ENCODE assay signal across 14 cellular contexts in genomic region chr18:3616744-3617143, GRCh38.
A peak's percentile ranks its signal among the peaks of the same experiment; 100 is the strongest.
DNase-seq lines count a peak whose midpoint lies in the region; ATAC-seq and TF ChIP-seq lines count a peak whose summit lies in the region.
"Had no signal": no experiment of that assay in that cellular context is flagged by ENCODE, and none has a peak within 500 bp of the region (broad histone marks: within the 10 kb centered on the region; RNA-seq: fewer than 3 reads in every experiment).

No MANE protein-coding gene starts in this region.

- H3K4ac ChIP-seq in H9 (ENCODE audit: low read depth, low read length): no peak overlapping the region
- H3K4ac ChIP-seq in trophoblast cell (ENCODE audit: low read depth, low read length): no peak overlapping the region

- H3K9ac ChIP-seq in H9 (ENCODE audit: extremely low read depth, insufficient read length, low read length): no peak overlapping the region
- H3K9ac ChIP-seq in trophoblast cell (ENCODE audit: low read length): no peak overlapping the region
- H3K9ac ChIP-seq: BLaER1 had no signal

- peak overlapping the region; percentile 23 for H2BK12ac ChIP-seq in H9 (ENCODE audit: insufficient read length, low read depth, low read length)
- no peak overlapping the region for H2BK12ac ChIP-seq in trophoblast cell (ENCODE audit: low read length)

- no peaks in the 10 kb centered on the region for H3K23me2 ChIP-seq in H9 (ENCODE audit: insufficient read length, low read depth, low read length, poor library complexity, severe bottlenecking)

- no peak overlapping the region for H2BK15ac ChIP-seq in H9 (ENCODE audit: low read depth, low read length)

- H3K4me2 ChIP-seq in H9 (ENCODE audit: insufficient read depth, insufficient read length, low read length) (no peak overlapping the region), trophoblast cell (ENCODE audit: low read length) (no peak overlapping the region)
- H3K4me2 ChIP-seq: BLaER1, GM23338 had no signal

- H3K14ac ChIP-seq in H9 (ENCODE audit: insufficient read depth, low read length) (no peak overlapping the region), trophoblast cell (ENCODE audit: low read length) (no peak overlapping the region)

- no peak overlapping the region for H4K12ac ChIP-seq in trophoblast cell (ENCODE audit: low read depth, low read length)

- no peak overlapping the region for H4K91ac ChIP-seq in H9 (ENCODE audit: insufficient read length, low read depth, low read length)
- H4K91ac ChIP-seq in trophoblast cell (ENCODE audit: low read depth, low read length): no peak overlapping the region

- BruUV-seq in Caco-2 (replicated peaks; lab: Mats Ljungman, UMichigan): no TSS peak

- no CpG with 5 or more reads among the region's 3 CpGs for WGBS in H9 (ENCODE audit: extremely low coverage, insufficient read length, low lambda C conversion rate)
- no CpG with 5 or more reads among the region's 3 CpGs for WGBS in trophoblast cell (ENCODE audit: extremely low coverage, insufficient coverage, insufficient read length)

- H3K56ac ChIP-seq in H9 (ENCODE audit: insufficient read length, low read depth, low read length): no peak overlapping the region

- H3K27ac ChIP-seq in H9 (ENCODE audit: insufficient read length, low read depth, low read length): no peak overlapping the region
- peak overlapping the region; percentile 76; the same call in 1 of the 2 replicates for H3K27ac ChIP-seq in RWPE1
- no peak overlapping the region for H3K27ac ChIP-seq in trophoblast cell (ENCODE audit: low read depth, low read length)
- H3K27ac ChIP-seq: BLaER1 had no signal

- H3K4me3 ChIP-seq in Caco-2 (ENCODE audit: low read depth, low read length) (no peak overlapping the region), trophoblast cell (ENCODE audit: low read depth, low read length) (no peak overlapping the region)
- H3K4me3 ChIP-seq: BLaER1, GM23338, HAP-1 had no signal

- H3K23ac ChIP-seq in H9 (ENCODE audit: insufficient read length, low read depth, low read length) (no peak overlapping the region), trophoblast cell (ENCODE audit: low read length) (no peak overlapping the region)

- H2AK5ac ChIP-seq in H9 (ENCODE audit: insufficient read length, low read length) (no peak overlapping the region), trophoblast cell (ENCODE audit: low read length) (no peak overlapping the region)

- H4K8ac ChIP-seq in H9 (replicated peaks; ENCODE audit: insufficient read length, low read depth, low read length): no peak overlapping the region
- H4K8ac ChIP-seq in trophoblast cell (ENCODE audit: low read depth, low read length): no peak overlapping the region

- H3K9me3 Mint-ChIP-seq in Caco-2 (ENCODE audit: unreplicated experiment) (no peaks in the 10 kb centered on the region), H9 (no peaks in the 10 kb centered on the region; a peak in 1 of 5 replicates), HFFc6 (no peaks in the 10 kb centered on the region)
- H3K9me3 Mint-ChIP-seq: CD8-positive, alpha-beta memory T cell; GM23338 had no signal

- CTCF ChIA-PET in Caco-2 (lab: Charles Lee): interaction anchor here (2.5 kb wide), 1 partner anchor 49 kb away, joined by 22 read pairs; no protein-coding TSS in a partner anchor
- CTCF ChIA-PET in RWPE1 (lab: Yijun Ruan, JAX): interaction anchor here (0.6 to 1.3 kb wide), 2 partner anchors 23 to 886 kb away, joined by 3 to 5 read pairs; no protein-coding TSS in a partner anchor

- POLR2A ChIA-PET in Caco-2 (lab: Charles Lee) (interaction anchor here (2.6 kb wide), 1 partner anchor 14 kb away, joined by 55 read pairs; no protein-coding TSS in a partner anchor), RWPE1 (lab: Yijun Ruan, JAX; ENCODE audit: low non-redundant PET) (no interaction called here)

- H3K79me1 ChIP-seq in H9 (ENCODE audit: insufficient read depth, low read depth, low read length, poor library complexity, severe bottlenecking): no peaks in the 10 kb centered on the region
- H3K79me1 ChIP-seq in trophoblast cell (ENCODE audit: low read length): peaks cover 15% of the 10 kb centered on the region

- H3K9me3 ChIP-seq in Caco-2: no peaks in the 10 kb centered on the region
- H3K9me3 ChIP-seq in H9 (ENCODE audit: control insufficient read depth, low read depth, low read length): no peaks in the 10 kb centered on the region
- H3K9me3 ChIP-seq in trophoblast cell (ENCODE audit: insufficient read depth, low read depth, low read length): no peaks in the 10 kb centered on the region
- H3K9me3 ChIP-seq: BLaER1, HAP-1 had no signal

- peaks cover 66% of the 10 kb centered on the region for H3K4me1 ChIP-seq in Caco-2
- H3K4me1 ChIP-seq in H9 (ENCODE audit: insufficient read depth, low read length): peaks cover 5% of the 10 kb centered on the region; the same call in 1 of the 2 replicates
- peaks cover 2 to 4% of the 10 kb centered on the region in 2 experiments for H3K4me1 ChIP-seq in trophoblast cell (ENCODE audit: control insufficient read depth in 1 of 2, insufficient read depth in 2 of 2, low read length in 2 of 2)
- H3K4me1 ChIP-seq: HAP-1 had no signal

- no peak overlapping the region for H3K4me3 Mint-ChIP-seq in Caco-2 (ENCODE audit: unreplicated experiment)
- H3K4me3 Mint-ChIP-seq in H9: no peak overlapping the region
- H3K4me3 Mint-ChIP-seq in HFFc6: no peak overlapping the region
- H3K4me3 Mint-ChIP-seq: CD8-positive, alpha-beta memory T cell; GM23338 had no signal

- H3K4me1 Mint-ChIP-seq in Caco-2 (ENCODE audit: low read depth, unreplicated experiment): peaks cover 29% of the 10 kb centered on the region
- H3K4me1 Mint-ChIP-seq in H9: peaks cover 15 to 16% of the 10 kb centered on the region in 2 experiments
- H3K4me1 Mint-ChIP-seq in HFFc6 (ENCODE audit: low read depth): peaks cover 20% of the 10 kb centered on the region
- H3K4me1 Mint-ChIP-seq: CD8-positive, alpha-beta memory T cell had no signal

- H2BK20ac ChIP-seq in H9 (ENCODE audit: low read depth, low read length, poor library complexity, severe bottlenecking): no peak overlapping the region

- no peak for TF ChIP-seq CTCF in Caco-2 (IDR thresholded peaks at IDR 0.05; ENCODE audit: insufficient read depth in 1 of 2, low read depth in 1 of 2, low read length in 1 of 2, severe bottlenecking in 1 of 2, unreplicated experiment in 1 of 2)
- no peak for TF ChIP-seq CTCF in H9 (conservative IDR thresholded peaks at IDR 0.05)
- no peak for TF ChIP-seq CTCF in RWPE1 (conservative IDR thresholded peaks at IDR 0.05; ENCODE audit: low read depth)
- TF ChIP-seq CTCF in HFFc6 (IDR thresholded peaks at IDR 0.05): no peak

- no peak overlapping the region for H3T11ph ChIP-seq in H9 (ENCODE audit: low read length)

- H4K5ac ChIP-seq in H9 (ENCODE audit: insufficient read length, low read depth, low read length): no peak overlapping the region

- H3K36me3 Mint-ChIP-seq in Caco-2 (ENCODE audit: insufficient read depth, unreplicated experiment) (peaks cover 37% of the 10 kb centered on the region), H9 (ENCODE audit: insufficient read depth in 1 of 3, low read depth in 3 of 3) (no peaks in the 10 kb centered on the region; a peak in 2 of 7 replicates), HFFc6 (ENCODE audit: low read depth) (no peaks in the 10 kb centered on the region)
- H3K36me3 Mint-ChIP-seq: CD8-positive, alpha-beta memory T cell had no signal

- ATAC-seq in GM19467 (IDR thresholded peaks at IDR 0.05; ENCODE audit: unreplicated experiment): no peak
- ATAC-seq: GM23338 had no signal

- no peaks in the 10 kb centered on the region for H3K36me3 ChIP-seq in Caco-2 (ENCODE audit: control insufficient read depth, insufficient read depth, low read length)
- H3K36me3 ChIP-seq in trophoblast cell (ENCODE audit: control insufficient read depth in 1 of 2, insufficient read depth in 2 of 2, low read length in 2 of 2): no peaks in the 10 kb centered on the region
- H3K36me3 ChIP-seq: BLaER1, HAP-1 had no signal

- H3K27me3 ChIP-seq in Caco-2 (replicated peaks; ENCODE audit: control insufficient read depth, insufficient read depth, low read length): no peaks in the 10 kb centered on the region
- no peaks in the 10 kb centered on the region for H3K27me3 ChIP-seq in H9 (ENCODE audit: insufficient read depth, low read length)
- H3K27me3 ChIP-seq in trophoblast cell (ENCODE audit: insufficient read depth, low read length): no peaks in the 10 kb centered on the region
- H3K27me3 ChIP-seq: BLaER1 had no signal

- DNase-seq in Caco-2 (no peak), H9 (no peak), RWPE1 (ENCODE audit: low spot score) (no peak), myocyte (ENCODE audit: low read depth) (peak; percentile 36), globus pallidus (ENCODE audit: low spot score) (no peak), HFFc6 (no peak), trophoblast cell (no peak)
- DNase-seq: CD8-positive, alpha-beta memory T cell; DMS 273 treated with DMSO at 0.1 percent for 48 hours; KBM-7 had no signal

- H3K18ac ChIP-seq in H9 (ENCODE audit: insufficient read length, low read depth, low read length) (no peak overlapping the region), trophoblast cell (ENCODE audit: low read length) (no peak overlapping the region)

- H3K79me2 ChIP-seq in H9 (ENCODE audit: insufficient read depth, low read length) (no peaks in the 10 kb centered on the region), trophoblast cell (ENCODE audit: control insufficient read depth, insufficient read depth, low read length, poor library complexity) (no peaks in the 10 kb centered on the region)

- intact Hi-C loops in Caco-2 (cut with micrococcal nuclease; ENCODE audit: unreplicated experiment): no loop called here

- peak overlapping the region; percentile 95 for H3K27ac Mint-ChIP-seq in Caco-2 (ENCODE audit: unreplicated experiment)
- H3K27ac Mint-ChIP-seq in H9: peak overlapping the region in 1 of 3 experiments; percentile 24; a peak in 2 of 7 replicates
- no peak overlapping the region for H3K27ac Mint-ChIP-seq in HFFc6
- H3K27ac Mint-ChIP-seq: GM23338 had no signal

- H4K20me1 ChIP-seq in H9 (ENCODE audit: control insufficient read depth, insufficient read depth, insufficient read length): no peaks in the 10 kb centered on the region
- H4K20me1 ChIP-seq: BLaER1 had no signal

- no peak overlapping the region for H2AFZ ChIP-seq in H9 (ENCODE audit: low read length)
- H2AFZ ChIP-seq in trophoblast cell (ENCODE audit: insufficient read depth, low read length, poor library complexity): no peak overlapping the region
- H2AFZ ChIP-seq: GM23338 had no signal

- no peaks in the 10 kb centered on the region for H3K27me3 Mint-ChIP-seq in Caco-2 (ENCODE audit: insufficient read depth, unreplicated experiment)
- peaks cover 1% of the 10 kb centered on the region; the same call in 1 of the 2 replicates for H3K27me3 Mint-ChIP-seq in H9 (ENCODE audit: low read depth)
- no peaks in the 10 kb centered on the region for H3K27me3 Mint-ChIP-seq in HFFc6 (ENCODE audit: insufficient read depth)

- H2BK5ac ChIP-seq in H9 (ENCODE audit: insufficient read length, low read length) (no peak overlapping the region), trophoblast cell (ENCODE audit: low read depth, low read length, poor library complexity) (no peak overlapping the region)

- H2BK120ac ChIP-seq in H9 (ENCODE audit: low read depth, low read length, poor library complexity, severe bottlenecking): no peak overlapping the region
- H2BK120ac ChIP-seq in trophoblast cell (ENCODE audit: insufficient read depth, low read length, poor library complexity): no peak overlapping the region
